Comparison of ENCODE assay signal across 8 cellular contexts in genomic region chr17:82064433-82065192, GRCh38. TPM values are rescaled to one million over a fixed set of nuclear protein-coding genes. Genes with fewer than 3 reads are reported as not detected.
A peak's percentile ranks its signal among the peaks of the same experiment; 100 is the strongest.
DNase-seq lines count a peak whose midpoint lies in the region; ATAC-seq, FAIRE-seq and TF ChIP-seq lines count a peak whose summit lies in the region.

No MANE protein-coding gene starts in this region.

- H3K27me3 ChIP-seq in K562 (ENCODE audit: control insufficient read depth in 2 of 2, insufficient read depth in 2 of 2, low read length in 2 of 2) (no peaks in the 10 kb centered on the region), lung (ENCODE audit: control insufficient read depth, insufficient read depth) (no peaks in the 10 kb centered on the region)

- no peak overlapping the region for H2AFZ ChIP-seq in K562 (ENCODE audit: low read depth, low read length)

- in situ Hi-C loops in K562 (cut with MboI) (no loop called here), ACHN (cut with HindIII; ENCODE audit: low pct_ligation_motif_present, low pct_unique_long_range_greater_than_20kb, low sequenced_read_pairs) (no loop called here)

- H4K20me1 ChIP-seq in K562 (replicated peaks; ENCODE audit: control insufficient read depth, insufficient read depth, low read length) = no peaks in the 10 kb centered on the region; the same call in 1 of the 2 replicates

- intact Hi-C loops in K562 (cut with micrococcal nuclease) = no loop called here

- TF ChIP-seq EP300 in K562 (IDR thresholded peaks at IDR 0.05; ENCODE audit: low read length) = no peak

- no peak for TF ChIP-seq RAD21 in K562 (CRISPR knock-in tag; conservative IDR thresholded peaks at IDR 0.05 in 1 of 2, IDR thresholded peaks at IDR 0.05 in 1 of 2)

- TF ChIP-seq POLR2A in K562 (conservative IDR thresholded peaks at IDR 0.05) = no peak

- H3K27ac ChIP-seq in C4-2B = peak overlapping the region; percentile 92
- H3K27ac ChIP-seq in KOPT-K1 (ENCODE audit: low read depth, low read length, poor library complexity, severe bottlenecking) = peak overlapping the region; percentile 72
- H3K27ac ChIP-seq in K562 (ENCODE audit: extremely low read depth, low read depth, low read length) = peak overlapping the region; percentile 79
- H3K27ac ChIP-seq in lung (ENCODE audit: low read depth in 1 of 2, low read length in 1 of 2) = peak overlapping the region in 1 of 2 donors; percentile 28

- no peak for TF ChIP-seq CTCF in C4-2B (conservative IDR thresholded peaks at IDR 0.05)
- no peak for TF ChIP-seq CTCF in K562 (IDR thresholded peaks at IDR 0.05 in 2 of 3, conservative IDR thresholded peaks at IDR 0.05 in 1 of 3; ENCODE audit: insufficient read depth in 2 of 3, low read depth in 1 of 3, low read length in 3 of 3)
- no peak for TF ChIP-seq CTCF in lung (IDR thresholded peaks at IDR 0.05; ENCODE audit: control extremely low read depth, extremely low read depth)

- DNase-seq in K562 (ENCODE audit: extremely low read depth in 1 of 4, low spot score in 3 of 4) = no peak
- no peak for DNase-seq in lung (ENCODE audit: low spot score)
- DNase-seq in T1000 (lab: John Stamatoyannopoulos, UW) = no peak
- DNase-seq in central memory CD4-positive, alpha-beta T cell = no peak
- no peak for DNase-seq in ACHN

- POLR2A ChIA-PET in K562 (lab: Yijun Ruan, JAX) = interaction anchor here (0.6 to 3.9 kb wide), 5 partner anchors 12 to 231 kb away, joined by 3 to 24 read pairs (median 4); partner anchors contain the start of gene FASN

- H3K79me2 ChIP-seq in K562 (ENCODE audit: control insufficient read depth, insufficient read depth, low read length) = peaks cover 28% of the 10 kb centered on the region

- no peak for FAIRE-seq in K562 (lab: Jason Lieb, UNC)

- BruUV-seq in K562 (replicated peaks; lab: Mats Ljungman, UMichigan) = TSS peak; percentile 61

- peaks cover 3 to 62% of the 10 kb centered on the region in 2 experiments; a peak in 3 of 5 replicates for H3K4me1 ChIP-seq in K562 (replicated peaks in 1 of 2; ENCODE audit: control insufficient read depth in 2 of 2, insufficient read depth in 2 of 2, low read length in 2 of 2)
- peaks cover 9 to 19% of the 10 kb centered on the region in 2 donors for H3K4me1 ChIP-seq in lung (ENCODE audit: control insufficient read depth in 2 of 2, insufficient read depth in 2 of 2, low read length in 2 of 2)

- H3K4me3 ChIP-seq in K562 (peak overlapping the region; percentile 99), lung (peak overlapping the region; percentile 81)

- peaks cover 47% of the 10 kb centered on the region for H3K36me3 ChIP-seq in KOPT-K1 (ENCODE audit: insufficient read depth, low read length)
- H3K36me3 ChIP-seq in K562 (ENCODE audit: control insufficient read depth, insufficient read depth, low read length) = peaks cover 48% of the 10 kb centered on the region; the same call in 2 of the 3 replicates
- peaks cover 0 to 43% of the 10 kb centered on the region in 2 donors for H3K36me3 ChIP-seq in lung (ENCODE audit: control insufficient read depth in 2 of 2, insufficient read depth in 2 of 2, low read length in 2 of 2)

- ATAC-seq in K562 = no peak
- ATAC-seq in lung (ENCODE audit: insufficient read depth, low FRiP score) = no peak
- no peak for ATAC-seq in GM19467 (IDR thresholded peaks at IDR 0.05; ENCODE audit: unreplicated experiment)

- H3K9me3 ChIP-seq in KOPT-K1 (ENCODE audit: insufficient read depth, low read length, poor library complexity, severe bottlenecking) = no peaks in the 10 kb centered on the region
- no peaks in the 10 kb centered on the region for H3K9me3 ChIP-seq in K562 (replicated peaks; ENCODE audit: control insufficient read depth, insufficient read depth, low read depth, low read length)
- no peaks in the 10 kb centered on the region for H3K9me3 ChIP-seq in lung (ENCODE audit: control insufficient read depth in 2 of 2, insufficient read depth in 1 of 2, low read length in 1 of 2)

- CTCF ChIA-PET in K562 (lab: Yijun Ruan, JAX; ENCODE audit: low intra/inter-chr PET ratio) = no interaction called here

- H3K9me1 ChIP-seq in K562 (ENCODE audit: control insufficient read depth, insufficient read depth, low read length) = no peaks in the 10 kb centered on the region

- WGBS in K562 (ENCODE audit: insufficient coverage, low coverage, missing lambda C conversion rate) = 34% methylated on average over 17 of the region's 36 CpGs
- 27 to 43% methylated on average over 36 of the region's 36 CpGs for WGBS in lung, 2 donors

- H3K4me2 ChIP-seq in K562 (ENCODE audit: insufficient read depth, low read length) = peak overlapping the region; percentile 91

- H3K9ac ChIP-seq in K562 (ENCODE audit: insufficient read depth in 1 of 2, low read depth in 2 of 2, low read length in 2 of 2) = peak overlapping the region; percentile 98 to 100

RNA-seq across cellular contexts. Expression of gene DUS1L, which starts 1.0 kb away (rescaled TPM):
- total RNA-seq in K562 (2011; cell fraction: chromatin; rRNA removed; ENCODE audit: low replicate concordance) = 125 and 499 TPM in 2 replicates
- 452 and 491 TPM in 2 replicates for total RNA-seq in K562 (2011; cell fraction: nucleolus; rRNA removed)
- 177 and 203 TPM in 2 replicates for total RNA-seq in K562 (2011; cell fraction: nucleoplasm; rRNA removed)
- 203 and 249 TPM in 2 replicates for total RNA-seq in K562 (2014; rRNA removed)
- total RNA-seq in K562 (2014; rRNA removed; fragmentation: Illumina TruSeq; extraction: Trizol) = 45.0 and 57.5 TPM in 2 replicates
- total RNA-seq in K562 (2015; rRNA removed; fragmentation: Illumina TruSeq; extraction: Trizol) = 83.1 and 83.9 TPM in 2 replicates
- total RNA-seq in K562 (2021) = 193 and 209 TPM in 2 replicates
- 60.1 and 77.0 TPM in 2 replicates for polyA plus RNA-seq in K562 (2011; rRNA removed)
- 62.4 and 118 TPM in 2 replicates for polyA plus RNA-seq in K562 (2011; cell fraction: cytosol; rRNA removed)
- 712 and 945 TPM in 2 replicates for polyA plus RNA-seq in K562 (2011; cell fraction: nucleus; rRNA removed)
- 123 and 178 TPM in 2 replicates for polyA plus RNA-seq in K562 (2012)
- 97.2 and 99.8 TPM in 2 replicates for polyA plus RNA-seq in K562 (2014; fragmentation: Illumina TruSeq; extraction: Trizol)
- 10 to 100 TPM in 1 of 2 experiments, 1 to 10 TPM in 1; 7.8 to 11.3 TPM for polyA plus RNA-seq in K562 (2014; fragmentation: Nextera tagmentation; extraction: Ambion mirVana)
- 201 and 210 TPM in 2 replicates for polyA plus RNA-seq in K562 (2014; rRNA removed)
- polyA minus RNA-seq in K562 (2011; rRNA and poly(A)+ RNA removed) = 17.2 and 22.2 TPM in 2 replicates
- polyA minus RNA-seq in K562 (2011; cell fraction: cytosol; rRNA and poly(A)+ RNA removed) = 54.0 and 54.3 TPM in 2 replicates
- 179 and 184 TPM in 2 replicates for polyA minus RNA-seq in K562 (2011; cell fraction: nucleus; rRNA and poly(A)+ RNA removed)
- total RNA-seq in lung = 100 to 1,000 TPM in 1 of 2 donors, 10 to 100 TPM in 1; 40.0 to 117 TPM
- polyA plus RNA-seq in lung = 100 to 1,000 TPM in 1 of 2 donors, 10 to 100 TPM in 1; 82.8 to 179 TPM

RNA-seq across cellular contexts. Expression of gene GPS1, which starts 12.9 kb away (rescaled TPM):
- total RNA-seq in K562 (2011; cell fraction: chromatin; rRNA removed; ENCODE audit: low replicate concordance) = 57.5 and 207 TPM in 2 replicates
- total RNA-seq in K562 (2011; cell fraction: nucleolus; rRNA removed) = 178 and 205 TPM in 2 replicates
- total RNA-seq in K562 (2011; cell fraction: nucleoplasm; rRNA removed) = 87.8 and 88.8 TPM in 2 replicates
- total RNA-seq in K562 (2014; rRNA removed) (137 and 183 TPM in 2 replicates), K562 (2014; rRNA removed; fragmentation: Illumina TruSeq; extraction: Trizol) (17.5 and 26.3 TPM in 2 replicates), K562 (2015; rRNA removed; fragmentation: Illumina TruSeq; extraction: Trizol) (69.9 and 72.5 TPM in 2 replicates), K562 (2021) (162 and 167 TPM in 2 replicates), lung (100 to 1,000 TPM in 1 of 2 donors, 10 to 100 TPM in 1; 71.0 to 102 TPM)
- polyA plus RNA-seq in K562 (2011; rRNA removed) (57.0 and 88.5 TPM in 2 replicates), K562 (2014; fragmentation: Illumina TruSeq; extraction: Trizol) (74.5 and 111 TPM in 2 replicates), K562 (2014; fragmentation: Nextera tagmentation; extraction: Ambion mirVana) (10 to 100 TPM in 1 of 2 experiments, 1 to 10 TPM in 1; 3.1 to 13.4 TPM), K562 (2014; rRNA removed) (112 and 123 TPM in 2 replicates), lung (10 to 100 TPM; 79.0 to 99.8 TPM)
- polyA plus RNA-seq in K562 (2011; cell fraction: cytosol; rRNA removed) = 94.2 and 226 TPM in 2 replicates
- polyA plus RNA-seq in K562 (2011; cell fraction: nucleus; rRNA removed) = 212 and 255 TPM in 2 replicates
- 103 and 115 TPM in 2 replicates for polyA plus RNA-seq in K562 (2012)
- 31.9 and 46.4 TPM in 2 replicates for polyA minus RNA-seq in K562 (2011; rRNA and poly(A)+ RNA removed)
- 71.4 and 74.6 TPM in 2 replicates for polyA minus RNA-seq in K562 (2011; cell fraction: cytosol; rRNA and poly(A)+ RNA removed)
- 72.3 and 75.2 TPM in 2 replicates for polyA minus RNA-seq in K562 (2011; cell fraction: nucleus; rRNA and poly(A)+ RNA removed)

RNA-seq across cellular contexts. Expression of gene RFNG, which starts 13.0 kb away (rescaled TPM):
- 23.1 and 61.7 TPM in 2 replicates for total RNA-seq in K562 (2011; cell fraction: chromatin; rRNA removed; ENCODE audit: low replicate concordance)
- total RNA-seq in K562 (2011; cell fraction: nucleolus; rRNA removed) = 74.4 and 74.9 TPM in 2 replicates
- total RNA-seq in K562 (2011; cell fraction: nucleoplasm; rRNA removed) = 36.5 and 40.5 TPM in 2 replicates
- total RNA-seq in K562 (2014; rRNA removed) = 23.6 and 28.4 TPM in 2 replicates
- total RNA-seq in K562 (2014; rRNA removed; fragmentation: Illumina TruSeq; extraction: Trizol) = 6.5 and 9.5 TPM in 2 replicates
- 11.1 and 14.3 TPM in 2 replicates for total RNA-seq in K562 (2015; rRNA removed; fragmentation: Illumina TruSeq; extraction: Trizol)
- total RNA-seq in K562 (2021) = 26.9 and 30.2 TPM in 2 replicates
- 9.2 and 17.2 TPM in 2 replicates for polyA plus RNA-seq in K562 (2011; rRNA removed)
- polyA plus RNA-seq in K562 (2011; cell fraction: cytosol; rRNA removed) = 12.2 and 23.8 TPM in 2 replicates
- polyA plus RNA-seq in K562 (2011; cell fraction: nucleus; rRNA removed) = 144 and 164 TPM in 2 replicates
- polyA plus RNA-seq in K562 (2012) = 16.9 and 35.2 TPM in 2 replicates
- 9.0 and 18.5 TPM in 2 replicates for polyA plus RNA-seq in K562 (2014; fragmentation: Illumina TruSeq; extraction: Trizol)
- under 1 TPM; 0.32 to 0.66 TPM for polyA plus RNA-seq in K562 (2014; fragmentation: Nextera tagmentation; extraction: Ambion mirVana)
- polyA plus RNA-seq in K562 (2014; rRNA removed) = 32.6 and 32.8 TPM in 2 replicates
- polyA minus RNA-seq in K562 (2011; rRNA and poly(A)+ RNA removed) = 2.0 TPM in 2 replicates
- polyA minus RNA-seq in K562 (2011; cell fraction: cytosol; rRNA and poly(A)+ RNA removed) = 11.7 and 13.1 TPM in 2 replicates
- polyA minus RNA-seq in K562 (2011; cell fraction: nucleus; rRNA and poly(A)+ RNA removed) = 11.4 and 14.3 TPM in 2 replicates
- 10 to 100 TPM; 34.7 to 37.5 TPM for total RNA-seq in lung
- 10 to 100 TPM; 29.1 to 38.2 TPM for polyA plus RNA-seq in lung

RNA-seq across cellular contexts. Expression of gene DCXR, which starts 27.1 kb away (rescaled TPM):
- total RNA-seq in K562 (2011; cell fraction: chromatin; rRNA removed; ENCODE audit: low replicate concordance) = 78.8 and 254 TPM in 2 replicates
- total RNA-seq in K562 (2011; cell fraction: nucleolus; rRNA removed) = 329 and 354 TPM in 2 replicates
- 133 and 150 TPM in 2 replicates for total RNA-seq in K562 (2011; cell fraction: nucleoplasm; rRNA removed)
- total RNA-seq in K562 (2014; rRNA removed) (165 and 194 TPM in 2 replicates), K562 (2014; rRNA removed; fragmentation: Illumina TruSeq; extraction: Trizol) (41.1 and 66.0 TPM in 2 replicates), K562 (2015; rRNA removed; fragmentation: Illumina TruSeq; extraction: Trizol) (76.0 and 90.0 TPM in 2 replicates), K562 (2021) (235 and 256 TPM in 2 replicates), lung (100 to 1,000 TPM in 1 of 2 donors, 10 to 100 TPM in 1; 41.6 to 218 TPM)
- polyA plus RNA-seq in K562 (2011; rRNA removed) (156 and 201 TPM in 2 replicates), K562 (2014; fragmentation: Illumina TruSeq; extraction: Trizol) (243 and 274 TPM in 2 replicates), K562 (2014; fragmentation: Nextera tagmentation; extraction: Ambion mirVana) (10 to 100 TPM; 21.3 to 50.3 TPM), K562 (2014; rRNA removed) (229 and 261 TPM in 2 replicates), lung (100 to 1,000 TPM; 193 to 246 TPM)
- polyA plus RNA-seq in K562 (2011; cell fraction: cytosol; rRNA removed) = 404 and 845 TPM in 2 replicates
- polyA plus RNA-seq in K562 (2011; cell fraction: nucleus; rRNA removed) = 611 and 714 TPM in 2 replicates
- 229 and 244 TPM in 2 replicates for polyA plus RNA-seq in K562 (2012)
- polyA minus RNA-seq in K562 (2011; rRNA and poly(A)+ RNA removed) = 34.8 and 73.6 TPM in 2 replicates
- 67.3 and 81.5 TPM in 2 replicates for polyA minus RNA-seq in K562 (2011; cell fraction: cytosol; rRNA and poly(A)+ RNA removed)
- 104 and 111 TPM in 2 replicates for polyA minus RNA-seq in K562 (2011; cell fraction: nucleus; rRNA and poly(A)+ RNA removed)

RNA-seq across cellular contexts. Expression of gene RAC3, which starts 33.1 kb away (rescaled TPM):
- total RNA-seq in K562 (2011; cell fraction: chromatin; rRNA removed; ENCODE audit: low replicate concordance) = 19.4 and 85.2 TPM in 2 replicates
- 134 and 179 TPM in 2 replicates for total RNA-seq in K562 (2011; cell fraction: nucleolus; rRNA removed)
- 71.3 and 86.0 TPM in 2 replicates for total RNA-seq in K562 (2011; cell fraction: nucleoplasm; rRNA removed)
- total RNA-seq in K562 (2014; rRNA removed) (292 and 377 TPM in 2 replicates), K562 (2014; rRNA removed; fragmentation: Illumina TruSeq; extraction: Trizol) (21.8 and 30.5 TPM in 2 replicates), K562 (2015; rRNA removed; fragmentation: Illumina TruSeq; extraction: Trizol) (91.3 and 98.6 TPM in 2 replicates), K562 (2021) (133 and 139 TPM in 2 replicates), lung (1 to 10 TPM; 8.2 to 8.3 TPM)
- polyA plus RNA-seq in K562 (2011; rRNA removed) (118 and 135 TPM in 2 replicates), K562 (2014; fragmentation: Illumina TruSeq; extraction: Trizol) (137 and 193 TPM in 2 replicates), K562 (2014; fragmentation: Nextera tagmentation; extraction: Ambion mirVana) (under 1 TPM; 0.23 to 0.28 TPM), K562 (2014; rRNA removed) (281 and 307 TPM in 2 replicates), lung (1 to 10 TPM; 6.0 to 8.0 TPM)
- polyA plus RNA-seq in K562 (2011; cell fraction: cytosol; rRNA removed) = 275 and 623 TPM in 2 replicates
- 159 and 273 TPM in 2 replicates for polyA plus RNA-seq in K562 (2011; cell fraction: nucleus; rRNA removed)
- polyA plus RNA-seq in K562 (2012) = 51.3 and 82.3 TPM in 2 replicates
- polyA minus RNA-seq in K562 (2011; rRNA and poly(A)+ RNA removed) = 16.0 and 29.2 TPM in 2 replicates
- polyA minus RNA-seq in K562 (2011; cell fraction: cytosol; rRNA and poly(A)+ RNA removed) = 66.2 and 68.0 TPM in 2 replicates
- 52.2 and 55.2 TPM in 2 replicates for polyA minus RNA-seq in K562 (2011; cell fraction: nucleus; rRNA and poly(A)+ RNA removed)
